ENCODE assay signal across 11 cellular contexts in the genomic region with DNA sequence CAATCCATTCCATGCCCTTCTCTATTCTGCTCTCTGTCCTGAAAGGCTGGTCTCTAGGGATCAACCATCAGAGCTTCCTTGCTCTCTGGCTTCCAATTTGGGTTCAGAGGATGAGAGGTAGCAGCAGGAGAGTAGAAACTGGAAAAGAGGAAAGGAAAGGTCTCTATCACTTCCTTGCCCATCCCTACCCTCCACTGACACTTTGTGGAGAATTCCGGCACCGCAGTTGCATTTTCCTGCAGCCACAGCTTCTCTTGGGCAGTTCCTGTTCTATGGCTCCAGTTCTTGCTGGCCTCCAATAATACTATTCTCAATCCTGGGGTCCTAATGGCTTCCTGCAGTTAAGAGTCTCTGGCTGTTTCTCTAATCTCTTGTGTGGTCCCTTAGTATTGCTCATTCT. TPM values are rescaled to one million over a fixed set of nuclear protein-coding genes. Genes with fewer than 3 reads are reported as not detected.
DNase-seq lines count a peak whose midpoint lies in the region; ATAC-seq and TF ChIP-seq lines count a peak whose summit lies in the region.
"Had no signal": no experiment of that assay in that cellular context is flagged by ENCODE, and none has a peak within 500 bp of the region (broad histone marks: within the 10 kb centered on the region; RNA-seq: fewer than 3 reads in every experiment).

No MANE protein-coding gene starts in this region.

- H3K4me3 Mint-ChIP-seq in nephron progenitor cell, result no peak overlapping the region
- H3K4me3 Mint-ChIP-seq: immature natural killer cell had no signal

- ATAC-seq in Panc1, result no peak
- no peak for ATAC-seq in HG02840 (IDR thresholded peaks at IDR 0.05; ENCODE audit: low FRiP score, unreplicated experiment)

- H3K27ac ChIP-seq in Panc1 (ENCODE audit: low read length), result no peak overlapping the region

- peak; percentile 55 for TF ChIP-seq CTCF in Panc1 (IDR thresholded peaks at IDR 0.05)
- no peak for TF ChIP-seq CTCF in nephron progenitor cell (IDR thresholded peaks at IDR 0.05)

- BruUV-seq in Panc1 (replicated peaks; lab: Mats Ljungman, UMichigan), result no TSS peak

- H3K27ac Mint-ChIP-seq in nephron progenitor cell, result peak overlapping the region; percentile 67
- H3K27ac Mint-ChIP-seq: immature natural killer cell had no signal

- H3K36me3 Mint-ChIP-seq in nephron progenitor cell (ENCODE audit: low read depth), result no peaks in the 10 kb centered on the region

- H3K36me3 ChIP-seq in Panc1 (ENCODE audit: control insufficient read depth, insufficient read depth, low read length), result no peaks in the 10 kb centered on the region

- DNase-seq in NCI-H146 (lab: John Stamatoyannopoulos, UW) (peak; percentile 44), NCI-H146 treated with DMSO at 0.1 percent for 48 hours (lab: John Stamatoyannopoulos, UW; ENCODE audit: unreplicated experiment) (no peak), Panc1 (ENCODE audit: low read depth, low spot score) (no peak), fibroblast of gingiva (ENCODE audit: low read depth) (peak; percentile 20), nephron progenitor cell (no peak), HUDEP-2 (lab: John Stamatoyannopoulos, UW; ENCODE audit: unreplicated experiment in 76 of 76) (no peak), NCI-H2171 (lab: John Stamatoyannopoulos, UW) (no peak)
- DNase-seq: activated CD4-positive, CD25-positive, alpha-beta regulatory T cell; immature natural killer cell had no signal

- no peaks in the 10 kb centered on the region for H3K4me1 ChIP-seq in Panc1 (ENCODE audit: control insufficient read depth, insufficient read depth, low read length)

- in situ Hi-C loops in Panc1 (cut with HindIII; ENCODE audit: low pct_unique_long_range_greater_than_20kb, low sequenced_read_pairs), result no loop called here

- POLR2A ChIA-PET in Panc1 (lab: Charles Lee), result interaction anchor here (0.8 kb wide), 1 partner anchor 908 kb away, joined by 7 read pairs; no protein-coding TSS in a partner anchor

- H3K27me3 ChIP-seq in Panc1 (ENCODE audit: control insufficient read depth, insufficient read depth, low read length), result no peaks in the 10 kb centered on the region; the same call in 1 of the 2 replicates

- intact Hi-C loops in Panc1 (cut with micrococcal nuclease; ENCODE audit: unreplicated experiment), result no loop called here

- H3K4me3 ChIP-seq in Panc1 (ENCODE audit: low read depth in 2 of 2, low read length in 2 of 2), result no peak overlapping the region

- H3K27me3 Mint-ChIP-seq in nephron progenitor cell (ENCODE audit: low read depth, poor library complexity), result no peaks in the 10 kb centered on the region

- H3K9me3 Mint-ChIP-seq in nephron progenitor cell, result no peaks in the 10 kb centered on the region

- CTCF ChIA-PET in Panc1 (lab: Charles Lee), result interaction anchor here (0.7 to 1.0 kb wide), 2 partner anchors 76 to 236 kb away, joined by 3 read pairs; no protein-coding TSS in a partner anchor

- H3K9me3 ChIP-seq in Panc1 (ENCODE audit: control insufficient read depth, insufficient read depth, low read depth, low read length), result no peaks in the 10 kb centered on the region

- peaks cover 23% of the 10 kb centered on the region for H3K4me1 Mint-ChIP-seq in nephron progenitor cell
- H3K4me1 Mint-ChIP-seq: immature natural killer cell had no signal

RNA-seq across cellular contexts. Expression of a gene that starts 13.3 kb away (rescaled TPM):
- total RNA-seq in Panc1 (2021; ENCODE audit: unreplicated experiment), result 36.2 TPM
- polyA plus RNA-seq in Panc1 (2012; ENCODE audit: insufficient read length), result 34.5 TPM

RNA-seq across cellular contexts. Expression of a gene that starts 15.5 kb away (rescaled TPM):
- 50.5 TPM for total RNA-seq in Panc1 (2021; ENCODE audit: unreplicated experiment)
- 43.2 TPM for polyA plus RNA-seq in Panc1 (2012; ENCODE audit: insufficient read length)

RNA-seq across cellular contexts. Expression of a gene that starts 47.3 kb away (rescaled TPM):
- total RNA-seq in Panc1 (2021; ENCODE audit: unreplicated experiment), result not detected
- polyA plus RNA-seq in Panc1 (2012; ENCODE audit: insufficient read length), result not detected
- total RNA-seq: dermis microvascular lymphatic vessel endothelial cell had no signal
- polyA plus RNA-seq: immature natural killer cell had no signal

Comparison
In these comparisons a context has a peak if more than half of its experiments do, and no peak if none do; other contexts are left out.
1. DNase-seq: peak in NCI-H146 (single experiment) and fibroblast of gingiva (single experiment); none in NCI-H146 treated with DMSO at 0.1 percent for 48 hours (single experiment), Panc1 (single experiment), nephron progenitor cell (single experiment), HUDEP-2 (0 of 76) and NCI-H2171 (single experiment).